In the genomic region with DNA sequence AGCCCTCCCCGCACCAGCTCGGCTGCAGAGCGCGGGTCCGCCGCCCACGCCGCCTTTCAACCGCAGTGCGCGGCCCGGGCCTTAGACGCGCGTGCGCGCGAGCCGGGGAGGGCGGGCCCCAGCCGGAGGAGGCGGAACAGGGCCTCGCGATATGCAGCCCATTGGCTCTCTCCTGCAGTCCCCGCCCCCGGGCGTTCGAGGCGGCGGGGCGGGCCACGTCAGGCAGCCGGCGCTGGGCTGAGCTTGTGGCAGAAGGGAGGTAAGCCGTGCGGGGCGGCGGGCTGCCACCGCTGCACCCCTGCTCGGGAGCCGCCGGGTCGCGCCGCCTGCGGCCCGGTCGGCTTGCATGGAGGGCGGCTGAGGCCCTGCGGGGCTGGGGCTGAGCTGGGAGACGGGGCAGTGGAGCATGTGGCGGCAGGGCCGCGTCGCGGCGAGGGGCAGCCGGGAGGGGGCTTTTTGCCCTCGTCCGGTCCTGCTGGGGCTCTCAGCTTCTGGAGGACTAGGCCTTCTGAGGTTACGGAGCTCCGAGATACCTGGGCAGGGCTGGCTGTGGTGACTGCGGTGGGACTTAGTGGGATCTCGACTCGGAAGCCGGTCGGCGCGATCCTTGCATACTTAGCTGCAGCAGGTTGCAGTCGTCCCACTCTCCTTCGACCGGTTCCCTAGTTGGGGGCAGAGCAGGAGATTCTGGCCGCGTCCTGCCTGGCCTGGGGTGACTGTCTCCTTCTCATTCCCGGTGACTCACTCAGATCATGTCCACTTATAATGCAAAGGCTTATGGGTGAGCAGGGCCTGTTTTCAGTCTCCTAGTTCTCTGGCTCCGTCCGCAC, we compare ENCODE assay signal across 8 cellular contexts. TPM values are rescaled to one million over a fixed set of nuclear protein-coding genes. Genes with fewer than 3 reads are reported as not detected.
A peak's percentile ranks its signal among the peaks of the same experiment; 100 is the strongest.
DNase-seq lines count a peak whose midpoint lies in the region; ATAC-seq and TF ChIP-seq lines count a peak whose summit lies in the region.

A gene with protein sequence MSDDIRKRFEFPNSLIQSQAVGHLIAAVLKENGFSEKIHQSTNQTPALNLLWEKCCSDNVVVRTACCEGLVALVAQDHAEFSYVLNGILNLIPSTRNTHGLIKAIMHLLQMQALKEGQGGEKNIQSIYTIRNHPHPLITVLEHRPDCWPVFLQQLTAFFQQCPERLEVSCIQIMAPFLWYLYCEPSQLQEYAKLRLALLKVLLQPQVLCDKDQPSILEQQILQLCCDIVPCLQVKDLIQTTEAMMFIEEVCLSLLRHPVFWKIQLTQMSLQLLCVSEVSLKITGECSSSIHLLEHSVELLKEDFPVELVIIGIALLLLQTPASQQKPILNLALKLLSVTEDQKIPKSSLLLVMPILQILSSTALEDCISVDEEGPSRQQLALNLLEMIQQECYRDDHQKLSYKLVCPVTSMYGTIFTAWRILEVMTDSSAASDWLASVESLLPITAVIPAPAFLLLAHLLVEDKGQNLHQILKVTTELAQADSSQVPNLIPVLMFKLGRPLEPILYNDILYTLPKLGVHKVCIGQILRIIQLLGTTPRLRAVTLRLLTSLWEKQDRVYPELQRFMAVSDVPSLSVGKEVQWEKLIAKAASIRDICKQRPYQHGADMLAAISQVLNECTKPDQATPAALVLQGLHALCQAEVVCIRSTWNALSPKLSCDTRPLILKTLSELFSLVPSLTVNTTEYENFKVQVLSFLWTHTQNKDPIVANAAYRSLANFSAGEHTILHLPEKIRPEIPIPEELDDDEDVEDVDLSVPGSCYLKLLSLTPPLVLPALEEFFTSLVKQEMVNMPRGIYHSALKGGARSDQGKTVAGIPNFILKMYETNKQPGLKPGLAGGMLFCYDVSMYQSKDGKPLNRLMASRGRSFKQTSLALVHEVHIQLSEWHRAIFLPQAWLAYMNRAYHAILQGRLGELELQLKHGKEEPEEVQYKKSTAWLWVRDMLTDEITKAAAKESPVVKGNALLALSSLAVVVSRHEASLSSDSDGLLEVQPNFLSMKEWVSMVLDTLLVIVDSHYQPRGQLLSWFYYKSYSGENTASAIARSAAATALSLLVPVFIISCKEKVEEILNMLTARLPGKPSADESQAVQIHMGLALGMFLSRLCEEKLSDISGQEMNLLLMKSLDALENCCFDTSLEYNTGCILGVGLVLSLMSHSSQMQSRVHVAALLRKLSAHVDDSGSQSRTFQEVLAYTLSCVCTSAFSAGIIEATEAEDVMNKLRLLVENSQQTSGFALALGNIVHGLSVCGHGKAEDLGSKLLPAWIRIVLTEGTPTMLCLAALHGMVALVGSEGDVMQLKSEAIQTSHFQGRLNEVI (N-terminal part only) (plus strand): TSS at position 225 of the 830 bp plus-strand sequence. CDS start 31,095 bp downstream, outside the sequence.

- H3K27me3 ChIP-seq in left ventricle myocardium inferior (ENCODE audit: low read depth) (no peaks in the 10 kb centered on the region), prostate gland (replicated peaks; ENCODE audit: insufficient read depth) (no peaks in the 10 kb centered on the region)

- DNase-seq in GM12864 (ENCODE audit: low read depth) (peak; percentile 74), NCI-H1105 treated with DMSO at 0.1 percent for 48 hours (lab: John Stamatoyannopoulos, UW) (peak; percentile 82), SW480 (ENCODE audit: low spot score) (peak; percentile 94), amniotic stem cell (lab: John Stamatoyannopoulos, UW) (peak; percentile 90), left ventricle myocardium inferior (peak; percentile 96), prostate gland (ENCODE audit: low spot score) (peak; percentile 95)

- TF ChIP-seq POLR2A in prostate gland (IDR thresholded peaks at IDR 0.05) = peak; percentile 97

- no peaks in the 10 kb centered on the region for H3K36me3 ChIP-seq in left ventricle myocardium inferior
- H3K36me3 ChIP-seq in prostate gland = no peaks in the 10 kb centered on the region
- H3K36me3 ChIP-seq in urinary bladder (ENCODE audit: insufficient read depth) = no peaks in the 10 kb centered on the region

- H3K4me1 ChIP-seq in left ventricle myocardium inferior (peaks cover 63% of the 10 kb centered on the region), prostate gland (replicated peaks) (no peaks in the 10 kb centered on the region), urinary bladder (ENCODE audit: insufficient read depth) (no peaks in the 10 kb centered on the region)

- under 1% methylated on average over 67 of the region's 77 CpGs for WGBS in prostate gland
- WGBS in urinary bladder = under 1% methylated on average over 77 of the region's 77 CpGs

- H3K27ac ChIP-seq in left ventricle myocardium inferior (replicated peaks) = peak within 1 kb of the TSS; percentile 96
- peak within 1 kb of the TSS; percentile 81 to 83 for H3K27ac ChIP-seq in prostate gland
- peak within 1 kb of the TSS; percentile 87 for H3K27ac ChIP-seq in urinary bladder (ENCODE audit: low read depth)

- ATAC-seq in HG02642 (IDR thresholded peaks at IDR 0.05; ENCODE audit: poor library complexity, unreplicated experiment) = peak; percentile 98

- TF ChIP-seq CTCF in GM12864 (IDR thresholded peaks at IDR 0.05; ENCODE audit: low read depth, low read length, missing control alignments) (no peak), left ventricle myocardium inferior (IDR thresholded peaks at IDR 0.05; ENCODE audit: borderline replicate concordance) (peak; percentile 13), prostate gland (IDR thresholded peaks at IDR 0.05) (peak in 3 of 4 experiments; percentile 17 to 39 (median 38))

- H3K9me3 ChIP-seq in left ventricle myocardium inferior (replicated peaks) (no peaks in the 10 kb centered on the region), prostate gland (no peaks in the 10 kb centered on the region)

- intact Hi-C loops in left ventricle myocardium inferior (cut with micrococcal nuclease) (no loop called here), prostate gland (cut with DNase I) (loop anchor here (5.0 kb wide), 1 partner anchor 62 kb away; a partner anchor contains a TSS)

- H3K4me3 ChIP-seq in GM12864 (ENCODE audit: low read depth, low read length) (peak within 1 kb of the TSS; percentile 76), left ventricle myocardium inferior (peak within 1 kb of the TSS; percentile 91), prostate gland (peak within 1 kb of the TSS; percentile 83 to 85), urinary bladder (ENCODE audit: low read depth, low read length) (peak within 1 kb of the TSS; percentile 85)

RNA-seq across cellular contexts. Expression of the gene that starts here (rescaled TPM):
- total RNA-seq in left ventricle myocardium inferior = 29.0 TPM
- total RNA-seq in prostate gland = 10 to 100 TPM; 32.0 to 76.1 TPM
- 84.3 TPM for total RNA-seq in urinary bladder
- polyA plus RNA-seq in urinary bladder = 7.8 TPM

Comparison
In these comparisons a context has a peak if more than half of its experiments do, and no peak if none do; other contexts are left out.
1. Peak in every context shown above with its lines: DNase-seq, ATAC-seq, H3K4me3 ChIP-seq and H3K27ac ChIP-seq.